ENCODE assay signal across 30 cellular contexts in the genomic region with DNA sequence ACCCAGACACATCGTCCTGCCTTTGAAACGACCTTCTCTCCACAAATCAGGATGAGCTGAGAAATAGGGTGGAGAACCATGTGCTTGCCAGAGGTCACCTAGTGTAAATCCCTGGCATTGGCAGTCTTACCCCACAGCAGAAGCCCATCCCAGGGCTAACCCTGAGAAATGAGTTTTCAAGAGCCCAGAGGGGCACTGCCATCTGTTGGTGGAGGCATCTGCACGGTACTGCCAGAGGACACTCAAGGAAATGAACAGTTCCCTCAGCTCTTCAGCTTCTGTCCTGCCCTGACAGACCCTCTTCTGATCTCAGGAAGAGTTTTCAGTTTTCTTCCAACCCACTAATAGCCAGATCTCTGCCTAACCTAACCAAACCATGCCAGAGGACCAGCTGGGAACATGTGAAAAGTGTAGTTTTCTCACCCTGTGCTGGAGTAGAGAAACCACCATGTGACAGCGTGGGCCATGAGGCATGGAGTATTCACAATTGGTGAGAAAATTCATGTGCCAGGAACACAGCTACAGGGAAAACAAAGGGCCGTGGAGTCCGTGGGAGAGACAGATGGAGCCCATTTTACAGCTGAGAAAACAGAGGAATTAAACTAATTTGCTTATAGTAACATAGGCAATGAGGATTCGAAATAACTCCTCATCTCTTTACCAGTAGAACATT. TPM values are rescaled to one million over a fixed set of nuclear protein-coding genes. Genes with fewer than 3 reads are reported as not detected.
A peak's percentile ranks its signal among the peaks of the same experiment; 100 is the strongest.
DNase-seq lines count a peak whose midpoint lies in the region; ATAC-seq and TF ChIP-seq lines count a peak whose summit lies in the region.
"Had no signal": no experiment of that assay in that cellular context is flagged by ENCODE, and none has a peak within 500 bp of the region (broad histone marks: within the 10 kb centered on the region; RNA-seq: fewer than 3 reads in every experiment).

No MANE protein-coding gene starts in this region.

- no peak for TF ChIP-seq POLR2A in NB4 (IDR thresholded peaks at IDR 0.05; ENCODE audit: extremely low read depth, insufficient read length)
- TF ChIP-seq POLR2A in tibial nerve (IDR thresholded peaks at IDR 0.05): no peak

- H3K4me1 ChIP-seq in mesendoderm (ENCODE audit: control insufficient read depth, low read depth, low read length) (peaks cover 3% of the 10 kb centered on the region), tibial nerve (peaks cover 0 to 8% (median 0%) of the 10 kb centered on the region in 4 donors)
- H3K4me1 ChIP-seq: gastrocnemius medialis, Peyer's patch, psoas muscle, SJCRH30 had no signal

- no peak for DNase-seq in NB4 (ENCODE audit: low read depth)
- peak; percentile 25 for DNase-seq in mesendoderm
- no peak for DNase-seq in GM13976 (ENCODE audit: low spot score)
- DNase-seq in tibial nerve (ENCODE audit: low spot score in 2 of 2): no peak
- no peak for DNase-seq in activated CD4-positive, alpha-beta T cell treated with anti-CD3 and anti-CD28 coated beads, Interleukin-2, amount 50 U/mL, for 1 hour
- DNase-seq: activated CD8-positive, alpha-beta memory T cell treated with anti-CD3 and anti-CD28 coated beads, Interleukin-2, amount 50 U/mL, for 4 hours; activated naive CD8-positive, alpha-beta T cell treated with anti-CD3 and anti-CD28 coated beads for 36 hours; CD8-positive, alpha-beta memory T cell; gastrocnemius medialis; GOT3; hypothalamus; kidney; NCI-H1417 treated with DMSO at 0.1 percent for 48 hours; NCI-H774; Peyer's patch; psoas muscle; SJCRH30; stimulated activated CD4-positive, alpha-beta T cell treated with anti-CD3 and anti-CD28 coated beads, Interleukin-1b, Interleukin-23, amount 100 ng/mL, for 48 hours had no signal

- no peak overlapping the region for H4K5ac ChIP-seq in mesendoderm (ENCODE audit: low read length)

- no peak overlapping the region for H3K9ac ChIP-seq in mesendoderm (ENCODE audit: low read length)

- no peak overlapping the region for H3K27ac ChIP-seq in C4-2B
- no peak overlapping the region for H3K27ac ChIP-seq in VCaP
- no peak overlapping the region for H3K27ac ChIP-seq in mesendoderm (ENCODE audit: low read depth, low read length)
- no peak overlapping the region for H3K27ac ChIP-seq in tibial nerve
- H3K27ac ChIP-seq: gastrocnemius medialis, Peyer's patch, psoas muscle, SJCRH30, skin epidermis had no signal

- H3K4me3 ChIP-seq in NB4 (ENCODE audit: low read depth, low read length): no peak overlapping the region
- H3K4me3 ChIP-seq in mesendoderm (ENCODE audit: low read length): no peak overlapping the region
- no peak overlapping the region for H3K4me3 ChIP-seq in tibial nerve
- H3K4me3 ChIP-seq: gastrocnemius medialis, lung, Peyer's patch, psoas muscle, SJCRH30, skin epidermis had no signal

- H3K4ac ChIP-seq in mesendoderm (ENCODE audit: low read depth, low read length): peak overlapping the region; percentile 72

- in situ Hi-C loops in GM13976 (cut with MboI; ENCODE audit: low sequenced_read_pairs, unreplicated experiment): no loop called here

- no peaks in the 10 kb centered on the region for H3K79me2 ChIP-seq in mesendoderm (ENCODE audit: control insufficient read depth, insufficient read depth, low read length)

- H3K4me2 ChIP-seq in mesendoderm (ENCODE audit: low read length): no peak overlapping the region

- no peak overlapping the region for H2BK120ac ChIP-seq in mesendoderm (ENCODE audit: low read depth, low read length)

- no peak for TF ChIP-seq EP300 in tibial nerve (IDR thresholded peaks at IDR 0.05)

- no peak for ATAC-seq in GM21423 (IDR thresholded peaks at IDR 0.05; ENCODE audit: unreplicated experiment)
- ATAC-seq: gastrocnemius medialis; psoas muscle; stimulated activated effector memory CD8-positive, alpha-beta T cell treated with anti-CD3 and anti-CD28 coated beads, Interleukin-12 subunit alpha, Interleukin-12 subunit beta, amount 100 ng/mL, for 72 hours had no signal

- H2BK15ac ChIP-seq in mesendoderm (replicated peaks; ENCODE audit: low read depth): no peak overlapping the region

- no peaks in the 10 kb centered on the region for H3K79me1 ChIP-seq in mesendoderm (ENCODE audit: low read length)

- H2AK5ac ChIP-seq in mesendoderm (ENCODE audit: low read length): no peak overlapping the region

- H3K36me3 ChIP-seq in mesendoderm (ENCODE audit: control insufficient read depth, insufficient read depth, low read length) (no peaks in the 10 kb centered on the region), tibial nerve (no peaks in the 10 kb centered on the region)
- H3K36me3 ChIP-seq: gastrocnemius medialis, Peyer's patch, SJCRH30 had no signal

- H3K18ac ChIP-seq in mesendoderm (ENCODE audit: low read length): peak overlapping the region; percentile 8

- no peak overlapping the region for H4K8ac ChIP-seq in mesendoderm (ENCODE audit: low read depth, low read length)

- WGBS in mesendoderm (ENCODE audit: extremely low coverage, insufficient coverage, low lambda C conversion rate): no CpG with 5 or more reads among the region's 7 CpGs
- WGBS in tibial nerve, 2 donors: 71 to 78% methylated on average over 7 of the region's 7 CpGs

- no peak overlapping the region for H2BK5ac ChIP-seq in mesendoderm (ENCODE audit: low read length)

- TF ChIP-seq CTCF in C4-2B (conservative IDR thresholded peaks at IDR 0.05): peak; percentile 9; the same call in 1 of the 2 replicates
- TF ChIP-seq CTCF in NB4 (IDR thresholded peaks at IDR 0.05; ENCODE audit: low read depth, low read length): peak; percentile 11
- TF ChIP-seq CTCF in VCaP (conservative IDR thresholded peaks at IDR 0.05): peak; percentile 27; the same call in 1 of the 2 replicates
- no peak for TF ChIP-seq CTCF in GM13976 (IDR thresholded peaks at IDR 0.05; ENCODE audit: borderline replicate concordance, control extremely low read depth, extremely low read depth, insufficient read depth, missing control alignments)
- no peak for TF ChIP-seq CTCF in tibial nerve (IDR thresholded peaks at IDR 0.05)

- H3K56ac ChIP-seq in mesendoderm (ENCODE audit: low read length): no peak overlapping the region

- H3K23ac ChIP-seq in mesendoderm (ENCODE audit: low read length): no peak overlapping the region

- H3K27me3 ChIP-seq in mesendoderm (ENCODE audit: insufficient read depth, low read length, poor library complexity): no peaks in the 10 kb centered on the region
- no peaks in the 10 kb centered on the region for H3K27me3 ChIP-seq in tibial nerve
- H3K27me3 ChIP-seq: gastrocnemius medialis, Peyer's patch had no signal

- no peaks in the 10 kb centered on the region for H3K9me3 ChIP-seq in tibial nerve
- H3K9me3 ChIP-seq: gastrocnemius medialis, Peyer's patch, psoas muscle, SJCRH30 had no signal

RNA-seq across cellular contexts. Expression of a gene that starts 37.7 kb away (rescaled TPM):
- polyA plus RNA-seq in mesendoderm (2013, experiment 1 of 2): 0.38 TPM
- 0.52 TPM for polyA plus RNA-seq in mesendoderm (2013, experiment 2 of 2)
- not detected for total RNA-seq in tibial nerve
- total RNA-seq: activated naive CD8-positive, alpha-beta T cell treated with anti-CD3 and anti-CD28 coated beads for 36 hours; activated T-helper 2 cell treated with anti-CD3 and anti-CD28 coated beads, Interferon-gamma antibody, Interleukin-2, Interleukin-4, amounts not matched to agents 10 μg/mL and 5 μg/mL and 100 μg/mL, durations not matched to agents 14 hours and 24 hours and 36 hours; CD8-positive, alpha-beta memory T cell; chondrocyte; gastrocnemius medialis; kidney; MCF 10A; myocyte; psoas muscle; SJCRH30; T-helper 1 cell treated with Interleukin-12 subunit alpha and Interleukin-12 subunit beta and Interleukin-4 antibody, amounts not matched to agents 30 ng/mL and 1 ng/mL, for 36 hours had no signal
- polyA plus RNA-seq: CD8-positive, alpha-beta memory T cell; esophagus; psoas muscle had no signal

Comparison
In these comparisons a context has a peak if more than half of its experiments do, and no peak if none do; other contexts are left out.
1. CTCF ChIP-seq: peak in C4-2B (single experiment), NB4 (single experiment) and VCaP (single experiment); none in GM13976 (single experiment) and tibial nerve (0 of 5).